30 cellular contexts compared by ENCODE assay signal in the genomic region with DNA sequence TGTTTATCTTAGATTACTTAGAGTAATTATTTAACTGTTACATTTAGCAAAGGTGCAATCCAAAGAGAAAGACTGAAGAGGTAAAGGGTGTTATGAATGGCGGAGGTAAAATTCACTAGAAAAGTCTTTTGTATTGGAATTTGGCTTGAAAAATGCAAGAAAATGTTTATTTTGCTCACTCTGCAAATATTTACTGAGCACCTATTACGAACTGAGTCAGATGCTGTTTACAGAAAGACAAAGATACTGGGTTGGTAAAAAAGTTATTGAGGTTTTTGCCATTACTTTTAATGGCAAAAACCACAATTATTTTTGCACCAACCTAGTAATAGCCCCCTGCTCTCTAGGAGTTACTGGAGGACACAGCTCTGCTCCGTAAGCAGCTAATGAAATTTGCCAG.
"Had no signal": no experiment of that assay in that cellular context is flagged by ENCODE, and none has a peak within 500 bp of the region (broad histone marks: within the 10 kb centered on the region; RNA-seq: fewer than 3 reads in every experiment).

No MANE protein-coding gene starts in this region.

- H3K9me3 ChIP-seq: esophagus muscularis mucosa, gastrocnemius medialis had no signal

- H3K27ac ChIP-seq: brain microvascular endothelial cell, coronary artery, dorsolateral prefrontal cortex, esophagus muscularis mucosa, foreskin keratinocyte, gastrocnemius medialis, heart left ventricle, WERI-Rb-1 had no signal

- H3K4me1 ChIP-seq: esophagus muscularis mucosa, foreskin keratinocyte, gastrocnemius medialis, heart left ventricle had no signal

- FAIRE-seq: astrocyte, bronchial epithelial cell had no signal

- H3K36me3 ChIP-seq: brain microvascular endothelial cell, esophagus muscularis mucosa, gastrocnemius medialis, heart left ventricle, WERI-Rb-1 had no signal

- DNase-seq: activated B cell treated with CpG ODN at 0.5 μM for 24 hours; activated CD4-positive, alpha-beta T cell treated with anti-CD3 and anti-CD28 coated beads for 48 hours; activated CD4-positive, alpha-beta T cell treated with anti-CD3 and anti-CD28 coated beads, Interleukin-2, amount 50 U/mL, for 1 hour; activated CD4-positive, alpha-beta T cell treated with anti-CD3 and anti-CD28 coated beads, Interleukin-2, amount 50 U/mL, for 48 hours; activated CD8-positive, alpha-beta memory T cell treated with anti-CD3 and anti-CD28 coated beads for 24 hours; activated CD8-positive, alpha-beta T cell treated with anti-CD3 and anti-CD28 coated beads for 36 hours; activated effector memory CD4-positive, alpha-beta T cell treated with Interleukin-2 at 50 U/mL for 16 hours; activated gamma-delta T cell treated with Interleukin-2 at 50 U/mL for 16 hours; activated naive CD4-positive, alpha-beta T cell treated with anti-CD3 and anti-CD28 coated beads, Interleukin-2, amount 50 U/mL, for 16 hours; activated naive CD4-positive, alpha-beta T cell treated with Interleukin-2 at 50 U/mL for 16 hours; activated T-cell treated with anti-CD3 and anti-CD28 coated beads, Interleukin-2, amount 50 U/mL, for 4 hours; amniotic stem cell; anterior cingulate cortex; brain microvascular endothelial cell; dorsolateral prefrontal cortex; effector memory CD4-positive, alpha-beta T cell; erythroblast; foreskin keratinocyte; gastrocnemius medialis; glutamatergic neuron; heart left ventricle; T-helper 17 cell; T1000; WERI-Rb-1 had no signal

- ATAC-seq: activated CD4-positive, CD25-positive, alpha-beta regulatory T cell treated with anti-CD3 and anti-CD28 coated beads, Interleukin-2, amount 50 U/mL, for 24 hours; activated CD8-positive, alpha-beta T cell treated with anti-CD3 and anti-CD28 coated beads for 36 hours; activated T-cell treated with anti-CD3 and anti-CD28 coated beads, Interleukin-2, amount 50 U/mL, for 4 hours; activated T-helper 17 cell treated with anti-CD3 and anti-CD28 coated beads, Interleukin-2, amount 50 U/mL, for 72 hours; foreskin keratinocyte; gastrocnemius medialis; heart left ventricle; T-helper 17 cell had no signal

- H3K27me3 ChIP-seq: brain microvascular endothelial cell, esophagus muscularis mucosa, gastrocnemius medialis, heart left ventricle had no signal

- H3K4me3 ChIP-seq: coronary artery, dorsolateral prefrontal cortex, esophagus muscularis mucosa, gastrocnemius medialis, heart left ventricle had no signal
